ENCODE assay signal across 32 cellular contexts in the genomic region with DNA sequence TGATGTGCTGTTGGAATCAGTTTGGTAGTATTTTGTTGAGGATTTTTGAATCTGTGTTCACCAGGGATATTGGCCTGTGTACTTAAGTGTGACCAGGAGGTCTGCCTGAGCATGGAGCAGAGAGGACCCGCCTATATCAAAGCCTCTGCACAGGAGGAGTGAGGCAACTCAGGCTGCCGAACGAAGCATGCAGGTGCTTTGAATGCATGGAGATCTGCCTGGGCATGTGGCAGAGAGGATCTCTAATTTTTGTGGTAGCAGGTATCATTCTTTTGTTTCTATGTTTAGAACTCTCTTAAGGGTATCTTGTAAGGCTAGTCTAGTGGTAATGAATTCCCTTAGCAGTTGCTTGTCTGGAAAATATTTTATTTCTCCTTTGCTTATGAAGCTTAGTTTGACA. TPM values are rescaled to one million over a fixed set of nuclear protein-coding genes. Genes with fewer than 3 reads are reported as not detected.
"Had no signal": no experiment of that assay in that cellular context is flagged by ENCODE, and none has a peak within 500 bp of the region (broad histone marks: within the 10 kb centered on the region; RNA-seq: fewer than 3 reads in every experiment).

No MANE protein-coding gene starts in this region.

- H3K27me3 ChIP-seq: cardiac muscle cell, MG63, SJCRH30 had no signal

- ATAC-seq: activated CD8-positive, alpha-beta T cell treated with anti-CD3 and anti-CD28 coated beads, Interleukin-2, amount 10 ng/mL, durations not matched to agents 7 days and 5 days; activated naive CD8-positive, alpha-beta T cell treated with anti-CD3 and anti-CD28 coated beads, Interleukin-2, amount 50 U/mL, for 24 hours; activated T-cell treated with anti-CD3 and anti-CD28 coated beads, Interleukin-2, amount 50 U/mL, for 4 hours had no signal

- H3K4me1 ChIP-seq: SJCRH30 had no signal

- H3K36me3 ChIP-seq: MG63, SJCRH30 had no signal

- H3K9me3 ChIP-seq: SJCRH30 had no signal

- DNase-seq: activated CD4-positive, alpha-beta T cell treated with anti-CD3 and anti-CD28 coated beads, Interleukin-2, amount 10 ng/mL, durations not matched to agents 7 days and 5 days; activated CD4-positive, alpha-beta T cell treated with anti-CD3 and anti-CD28 coated beads, Interleukin-2, amount 50 U/mL, for 48 hours; activated CD8-positive, alpha-beta T cell treated with anti-CD3 and anti-CD28 coated beads, Interleukin-2, amount 10 ng/mL, durations not matched to agents 7 days and 5 days; activated effector memory CD4-positive, alpha-beta T cell treated with Interleukin-2 at 50 U/mL for 16 hours; activated naive CD4-positive, alpha-beta T cell treated with anti-CD3 and anti-CD28 coated beads, Interleukin-2, amount 10 ng/mL, durations not matched to agents 7 days and 5 days; activated naive CD8-positive, alpha-beta T cell treated with anti-CD3 and anti-CD28 coated beads, Interleukin-2, amount 50 U/mL, for 24 hours; activated T-cell treated with anti-CD3 and anti-CD28 coated beads, Interleukin-2, amount 50 U/mL, for 4 hours; anterior cingulate cortex; Karpas-422; KBM-7; MG63; NCI-H1048; NCI-H1105 treated with DMSO at 0.1 percent for 48 hours; NCI-H1436; NCI-H1694; NCI-H2029; NCI-H2171 treated with DMSO at 0.1 percent for 48 hours; NCI-H2227 treated with DMSO at 0.1 percent for 48 hours; NCI-H446; NCI-H510A treated with DMSO at 0.1 percent for 48 hours; NCI-H526 treated with DMSO at 0.1 percent for 48 hours; NCI-H774; NK-92 treated with Interleukin-12 subunit alpha and Interleukin-12 subunit beta, amount 100 ng/mL, for 24 hours; OCI-M1; SHP77; SJCRH30; T1000; WERI-Rb-1 had no signal

- H3K4me3 ChIP-seq: cardiac muscle cell, MG63, SJCRH30, SK-N-MC had no signal

- H3K27ac ChIP-seq: cardiac muscle cell, SJCRH30, SK-N-MC, WERI-Rb-1 had no signal

RNA-seq across cellular contexts. Expression of gene MYRFL, which starts 59.5 kb away (rescaled TPM):
- total RNA-seq: activated CD4-positive, alpha-beta T cell treated with anti-CD3 and anti-CD28 coated beads, Interleukin-2, amount 10 ng/mL, durations not matched to agents 7 days and 5 days; activated CD8-positive, alpha-beta T cell treated with anti-CD3 and anti-CD28 coated beads, Interleukin-2, amount 10 ng/mL, durations not matched to agents 7 days and 5 days; activated T-cell treated with anti-CD3 and anti-CD28 coated beads, Interleukin-2, amount 50 U/mL, for 4 hours; SJCRH30; T-helper 2 cell treated with Interferon-gamma antibody and Interleukin-4, amounts not matched to agents 100 ng/mL and 5 ng/mL, for 36 hours had no signal
- polyA plus RNA-seq: IgD-negative memory B cell had no signal
